In the genomic region with DNA sequence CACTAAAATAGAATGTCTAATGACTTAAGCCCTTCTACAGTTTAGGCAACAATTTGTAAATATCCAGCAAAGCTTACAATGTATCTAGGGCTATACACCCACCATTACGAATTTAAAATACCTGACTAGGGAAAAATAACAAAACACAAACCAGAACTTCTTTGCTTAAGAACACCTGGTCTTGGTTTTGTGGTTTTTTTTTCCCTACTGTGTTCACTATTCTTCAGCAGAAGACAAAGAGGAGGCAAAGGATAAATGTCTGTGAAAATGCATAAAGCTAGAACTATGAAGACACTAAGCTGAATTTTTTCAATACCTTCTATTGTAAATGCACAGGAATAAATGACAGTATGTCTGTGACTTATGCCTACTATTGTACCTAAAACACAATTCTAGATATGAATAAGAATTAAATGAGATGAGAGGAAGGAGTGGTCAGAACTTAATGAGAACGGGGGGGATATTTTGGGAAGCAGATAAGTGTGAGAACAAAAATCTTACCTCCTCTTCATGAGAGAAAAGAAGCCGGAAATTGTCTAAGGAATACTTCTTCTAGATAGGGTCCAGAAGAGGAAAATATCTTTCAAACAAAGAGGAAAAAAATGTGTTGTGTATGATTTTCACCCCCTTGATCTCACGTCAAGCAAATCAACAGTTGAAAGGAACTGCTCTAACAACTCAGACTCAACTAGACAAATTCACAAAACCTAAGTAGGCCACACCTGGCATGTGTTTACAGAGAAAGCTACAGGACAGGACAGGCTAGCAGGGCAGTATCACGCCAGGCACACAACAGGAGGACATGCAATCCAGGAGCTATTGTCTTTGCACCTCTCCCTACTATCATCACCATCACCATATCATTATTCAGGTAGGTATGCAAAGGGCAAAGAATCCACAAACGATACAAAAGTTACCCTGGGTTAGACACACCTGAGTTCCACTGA, we compare ENCODE assay signal across 1 cellular context.
TF ChIP-seq lines count a peak whose summit lies in the region.

No MANE protein-coding gene starts in this region.

TF ChIP-seq in GM23338, 12 proteins besides CTCF, POLR2A, EP300 and RAD21 (continued from another document):
- TF ChIP-seq, protein P1, sequence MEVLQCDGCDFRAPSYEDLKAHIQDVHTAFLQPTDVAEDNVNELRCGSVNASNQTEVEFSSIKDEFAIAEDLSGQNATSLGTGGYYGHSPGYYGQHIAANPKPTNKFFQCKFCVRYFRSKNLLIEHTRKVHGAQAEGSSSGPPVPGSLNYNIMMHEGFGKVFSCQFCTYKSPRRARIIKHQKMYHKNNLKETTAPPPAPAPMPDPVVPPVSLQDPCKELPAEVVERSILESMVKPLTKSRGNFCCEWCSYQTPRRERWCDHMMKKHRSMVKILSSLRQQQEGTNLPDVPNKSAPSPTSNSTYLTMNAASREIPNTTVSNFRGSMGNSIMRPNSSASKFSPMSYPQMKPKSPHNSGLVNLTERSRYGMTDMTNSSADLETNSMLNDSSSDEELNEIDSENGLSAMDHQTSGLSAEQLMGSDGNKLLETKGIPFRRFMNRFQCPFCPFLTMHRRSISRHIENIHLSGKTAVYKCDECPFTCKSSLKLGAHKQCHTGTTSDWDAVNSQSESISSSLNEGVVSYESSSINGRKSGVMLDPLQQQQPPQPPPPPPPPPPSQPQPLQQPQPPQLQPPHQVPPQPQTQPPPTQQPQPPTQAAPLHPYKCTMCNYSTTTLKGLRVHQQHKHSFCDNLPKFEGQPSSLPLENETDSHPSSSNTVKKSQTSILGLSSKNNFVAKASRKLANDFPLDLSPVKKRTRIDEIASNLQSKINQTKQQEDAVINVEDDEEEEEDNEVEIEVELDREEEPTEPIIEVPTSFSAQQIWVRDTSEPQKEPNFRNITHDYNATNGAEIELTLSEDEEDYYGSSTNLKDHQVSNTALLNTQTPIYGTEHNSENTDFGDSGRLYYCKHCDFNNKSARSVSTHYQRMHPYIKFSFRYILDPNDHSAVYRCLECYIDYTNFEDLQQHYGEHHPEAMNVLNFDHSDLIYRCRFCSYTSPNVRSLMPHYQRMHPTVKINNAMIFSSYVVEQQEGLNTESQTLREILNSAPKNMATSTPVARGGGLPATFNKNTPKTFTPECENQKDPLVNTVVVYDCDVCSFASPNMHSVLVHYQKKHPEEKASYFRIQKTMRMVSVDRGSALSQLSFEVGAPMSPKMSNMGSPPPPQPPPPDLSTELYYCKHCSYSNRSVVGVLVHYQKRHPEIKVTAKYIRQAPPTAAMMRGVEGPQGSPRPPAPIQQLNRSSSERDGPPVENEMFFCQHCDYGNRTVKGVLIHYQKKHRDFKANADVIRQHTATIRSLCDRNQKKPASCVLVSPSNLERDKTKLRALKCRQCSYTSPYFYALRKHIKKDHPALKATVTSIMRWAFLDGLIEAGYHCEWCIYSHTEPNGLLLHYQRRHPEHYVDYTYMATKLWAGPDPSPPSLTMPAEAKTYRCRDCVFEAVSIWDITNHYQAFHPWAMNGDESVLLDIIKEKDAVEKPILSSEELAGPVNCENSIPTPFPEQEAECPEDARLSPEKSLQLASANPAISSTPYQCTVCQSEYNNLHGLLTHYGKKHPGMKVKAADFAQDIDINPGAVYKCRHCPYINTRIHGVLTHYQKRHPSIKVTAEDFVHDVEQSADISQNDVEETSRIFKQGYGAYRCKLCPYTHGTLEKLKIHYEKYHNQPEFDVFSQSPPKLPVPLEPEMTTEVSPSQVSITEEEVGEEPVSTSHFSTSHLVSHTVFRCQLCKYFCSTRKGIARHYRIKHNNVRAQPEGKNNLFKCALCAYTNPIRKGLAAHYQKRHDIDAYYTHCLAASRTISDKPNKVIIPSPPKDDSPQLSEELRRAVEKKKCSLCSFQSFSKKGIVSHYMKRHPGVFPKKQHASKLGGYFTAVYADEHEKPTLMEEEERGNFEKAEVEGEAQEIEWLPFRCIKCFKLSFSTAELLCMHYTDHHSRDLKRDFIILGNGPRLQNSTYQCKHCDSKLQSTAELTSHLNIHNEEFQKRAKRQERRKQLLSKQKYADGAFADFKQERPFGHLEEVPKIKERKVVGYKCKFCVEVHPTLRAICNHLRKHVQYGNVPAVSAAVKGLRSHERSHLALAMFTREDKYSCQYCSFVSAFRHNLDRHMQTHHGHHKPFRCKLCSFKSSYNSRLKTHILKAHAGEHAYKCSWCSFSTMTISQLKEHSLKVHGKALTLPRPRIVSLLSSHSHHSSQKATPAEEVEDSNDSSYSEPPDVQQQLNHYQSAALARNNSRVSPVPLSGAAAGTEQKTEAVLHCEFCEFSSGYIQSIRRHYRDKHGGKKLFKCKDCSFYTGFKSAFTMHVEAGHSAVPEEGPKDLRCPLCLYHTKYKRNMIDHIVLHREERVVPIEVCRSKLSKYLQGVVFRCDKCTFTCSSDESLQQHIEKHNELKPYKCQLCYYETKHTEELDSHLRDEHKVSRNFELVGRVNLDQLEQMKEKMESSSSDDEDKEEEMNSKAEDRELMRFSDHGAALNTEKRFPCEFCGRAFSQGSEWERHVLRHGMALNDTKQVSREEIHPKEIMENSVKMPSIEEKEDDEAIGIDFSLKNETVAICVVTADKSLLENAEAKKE (CRISPR knock-in tag; IDR thresholded peaks at IDR 0.05): no peak
- TF ChIP-seq ZNF331 (CRISPR knock-in tag; IDR thresholded peaks at IDR 0.05; ENCODE audit: low read depth) (no peak), EZH2phosphoT487 (IDR thresholded peaks at IDR 0.05; ENCODE audit: unreplicated experiment) (no peak), NANOG (IDR thresholded peaks at IDR 0.05; ENCODE audit: borderline replicate concordance) (no peak), JUNB (IDR thresholded peaks at IDR 0.05; ENCODE audit: unreplicated experiment) (no peak), STAT1 (IDR thresholded peaks at IDR 0.05; ENCODE audit: unreplicated experiment) (no peak), ZNF114 (CRISPR knock-in tag; IDR thresholded peaks at IDR 0.05) (no peak), CREB1 (CRISPR knock-in tag; IDR thresholded peaks at IDR 0.05; ENCODE audit: low read depth) (no peak), EZH2 (IDR thresholded peaks at IDR 0.05; ENCODE audit: low read depth, unreplicated experiment) (no peak)
- TF ChIP-seq, protein P2, sequence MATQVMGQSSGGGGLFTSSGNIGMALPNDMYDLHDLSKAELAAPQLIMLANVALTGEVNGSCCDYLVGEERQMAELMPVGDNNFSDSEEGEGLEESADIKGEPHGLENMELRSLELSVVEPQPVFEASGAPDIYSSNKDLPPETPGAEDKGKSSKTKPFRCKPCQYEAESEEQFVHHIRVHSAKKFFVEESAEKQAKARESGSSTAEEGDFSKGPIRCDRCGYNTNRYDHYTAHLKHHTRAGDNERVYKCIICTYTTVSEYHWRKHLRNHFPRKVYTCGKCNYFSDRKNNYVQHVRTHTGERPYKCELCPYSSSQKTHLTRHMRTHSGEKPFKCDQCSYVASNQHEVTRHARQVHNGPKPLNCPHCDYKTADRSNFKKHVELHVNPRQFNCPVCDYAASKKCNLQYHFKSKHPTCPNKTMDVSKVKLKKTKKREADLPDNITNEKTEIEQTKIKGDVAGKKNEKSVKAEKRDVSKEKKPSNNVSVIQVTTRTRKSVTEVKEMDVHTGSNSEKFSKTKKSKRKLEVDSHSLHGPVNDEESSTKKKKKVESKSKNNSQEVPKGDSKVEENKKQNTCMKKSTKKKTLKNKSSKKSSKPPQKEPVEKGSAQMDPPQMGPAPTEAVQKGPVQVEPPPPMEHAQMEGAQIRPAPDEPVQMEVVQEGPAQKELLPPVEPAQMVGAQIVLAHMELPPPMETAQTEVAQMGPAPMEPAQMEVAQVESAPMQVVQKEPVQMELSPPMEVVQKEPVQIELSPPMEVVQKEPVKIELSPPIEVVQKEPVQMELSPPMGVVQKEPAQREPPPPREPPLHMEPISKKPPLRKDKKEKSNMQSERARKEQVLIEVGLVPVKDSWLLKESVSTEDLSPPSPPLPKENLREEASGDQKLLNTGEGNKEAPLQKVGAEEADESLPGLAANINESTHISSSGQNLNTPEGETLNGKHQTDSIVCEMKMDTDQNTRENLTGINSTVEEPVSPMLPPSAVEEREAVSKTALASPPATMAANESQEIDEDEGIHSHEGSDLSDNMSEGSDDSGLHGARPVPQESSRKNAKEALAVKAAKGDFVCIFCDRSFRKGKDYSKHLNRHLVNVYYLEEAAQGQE (IDR thresholded peaks at IDR 0.05; ENCODE audit: unreplicated experiment): no peak
- TF ChIP-seq, protein P3, sequence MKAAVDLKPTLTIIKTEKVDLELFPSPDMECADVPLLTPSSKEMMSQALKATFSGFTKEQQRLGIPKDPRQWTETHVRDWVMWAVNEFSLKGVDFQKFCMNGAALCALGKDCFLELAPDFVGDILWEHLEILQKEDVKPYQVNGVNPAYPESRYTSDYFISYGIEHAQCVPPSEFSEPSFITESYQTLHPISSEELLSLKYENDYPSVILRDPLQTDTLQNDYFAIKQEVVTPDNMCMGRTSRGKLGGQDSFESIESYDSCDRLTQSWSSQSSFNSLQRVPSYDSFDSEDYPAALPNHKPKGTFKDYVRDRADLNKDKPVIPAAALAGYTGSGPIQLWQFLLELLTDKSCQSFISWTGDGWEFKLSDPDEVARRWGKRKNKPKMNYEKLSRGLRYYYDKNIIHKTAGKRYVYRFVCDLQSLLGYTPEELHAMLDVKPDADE (IDR thresholded peaks at IDR 0.05): no peak
TF ChIP-seq in GM23338: peak in this region for 0.
